ENCODE assay signal across 9 cellular contexts in the genomic region with DNA sequence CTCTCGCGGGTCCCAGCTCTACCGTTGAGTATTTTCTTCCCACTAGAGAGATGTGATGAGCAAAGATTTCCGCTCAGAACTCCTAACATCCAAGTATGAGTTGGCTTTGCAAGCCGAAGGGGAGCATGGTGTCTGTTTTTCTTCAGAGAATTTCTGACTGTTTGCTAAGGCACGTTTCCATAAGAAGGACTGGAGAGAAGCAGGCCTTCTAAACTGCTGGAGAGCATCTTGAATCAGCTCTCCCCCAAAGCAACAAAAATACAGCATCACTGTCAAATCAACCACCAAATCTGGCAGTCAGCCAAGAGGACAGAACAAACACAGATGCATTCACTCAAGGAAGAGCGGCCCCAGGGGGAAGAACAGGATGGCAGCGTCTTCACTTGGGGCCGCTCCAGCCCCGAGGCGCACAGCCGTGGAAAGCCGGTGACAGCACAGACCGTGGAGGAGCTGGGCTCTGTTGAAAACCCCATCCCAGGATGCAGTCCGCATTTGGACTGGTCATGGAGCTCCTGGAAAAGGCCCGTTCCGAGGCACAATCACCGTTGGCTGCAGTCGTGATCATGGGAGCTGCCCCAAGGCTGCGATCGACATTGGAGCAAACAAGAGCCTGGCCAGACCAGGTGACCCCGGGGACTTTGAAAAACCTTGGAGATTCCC.
DNase-seq lines count a peak whose midpoint lies in the region; ATAC-seq and TF ChIP-seq lines count a peak whose summit lies in the region.
"Had no signal": no experiment of that assay in that cellular context is flagged by ENCODE, and none has a peak within 500 bp of the region (broad histone marks: within the 10 kb centered on the region; RNA-seq: fewer than 3 reads in every experiment).

No MANE protein-coding gene starts in this region.

- CTCF ChIA-PET in AG04450 (lab: Charles Lee): no interaction called here

- no peak overlapping the region for H3K4me3 ChIP-seq in AG04450 (ENCODE audit: low read depth, low read length)

- peaks cover 37% of the 10 kb centered on the region for H3K9me3 ChIP-seq in AG04450 (ENCODE audit: control insufficient read depth, insufficient read depth, low read length)

- intact Hi-C loops in activated T-helper 1 cell treated with anti-CD3 and anti-CD28 coated beads, Interleukin-12 subunit alpha, Interleukin-12 subunit beta, Interleukin-2, Interleukin-4 antibody, amounts not matched to agents 30 ng/mL and 10 ng/mL and 1 ng/mL, durations not matched to agents 14 hours and 24 hours and 36 hours (cut with micrococcal nuclease): no loop called here
- intact Hi-C loops in left colon (cut with DNase I, micrococcal nuclease): no loop called here

- no peak overlapping the region for H3K27ac ChIP-seq in AG04450 (ENCODE audit: low read depth, low read length)

- peak overlapping the region; percentile 23 for H3K27ac Mint-ChIP-seq in activated T-helper 1 cell treated with anti-CD3 and anti-CD28 coated beads, Interleukin-12 subunit alpha, Interleukin-12 subunit beta, Interleukin-2, Interleukin-4 antibody, amounts not matched to agents 30 ng/mL and 10 ng/mL and 1 ng/mL, durations not matched to agents 14 hours and 24 hours and 36 hours

- no peak for TF ChIP-seq CTCF in AG04450 (IDR thresholded peaks at IDR 0.05; ENCODE audit: low read depth, low read length)
- TF ChIP-seq CTCF in GM20000 (IDR thresholded peaks at IDR 0.05; ENCODE audit: extremely low read depth, missing control alignments): no peak

- H3K27me3 ChIP-seq in AG04450 (ENCODE audit: control insufficient read depth, insufficient read depth, low read length): peaks cover 6% of the 10 kb centered on the region

- no peak overlapping the region for H3K4me3 Mint-ChIP-seq in activated T-helper 1 cell treated with anti-CD3 and anti-CD28 coated beads, Interleukin-12 subunit alpha, Interleukin-12 subunit beta, Interleukin-2, Interleukin-4 antibody, amounts not matched to agents 30 ng/mL and 10 ng/mL and 1 ng/mL, durations not matched to agents 14 hours and 24 hours and 36 hours

- H3K36me3 Mint-ChIP-seq in activated T-helper 1 cell treated with anti-CD3 and anti-CD28 coated beads, Interleukin-12 subunit alpha, Interleukin-12 subunit beta, Interleukin-2, Interleukin-4 antibody, amounts not matched to agents 30 ng/mL and 10 ng/mL and 1 ng/mL, durations not matched to agents 14 hours and 24 hours and 36 hours (ENCODE audit: low read depth): peaks cover 56% of the 10 kb centered on the region

- POLR2A ChIA-PET in AG04450 (lab: Yijun Ruan, JAX): no interaction called here

- no peaks in the 10 kb centered on the region for H3K27me3 Mint-ChIP-seq in activated T-helper 1 cell treated with anti-CD3 and anti-CD28 coated beads, Interleukin-12 subunit alpha, Interleukin-12 subunit beta, Interleukin-2, Interleukin-4 antibody, amounts not matched to agents 30 ng/mL and 10 ng/mL and 1 ng/mL, durations not matched to agents 14 hours and 24 hours and 36 hours (ENCODE audit: insufficient read depth)

- peaks cover 3% of the 10 kb centered on the region for H3K4me1 Mint-ChIP-seq in activated T-helper 1 cell treated with anti-CD3 and anti-CD28 coated beads, Interleukin-12 subunit alpha, Interleukin-12 subunit beta, Interleukin-2, Interleukin-4 antibody, amounts not matched to agents 30 ng/mL and 10 ng/mL and 1 ng/mL, durations not matched to agents 14 hours and 24 hours and 36 hours (ENCODE audit: low read depth)

- peaks cover 51% of the 10 kb centered on the region for H3K9me3 Mint-ChIP-seq in activated T-helper 1 cell treated with anti-CD3 and anti-CD28 coated beads, Interleukin-12 subunit alpha, Interleukin-12 subunit beta, Interleukin-2, Interleukin-4 antibody, amounts not matched to agents 30 ng/mL and 10 ng/mL and 1 ng/mL, durations not matched to agents 14 hours and 24 hours and 36 hours

- peak; percentile 53 for ATAC-seq in GM21786 (IDR thresholded peaks at IDR 0.05; ENCODE audit: unreplicated experiment)
- no peak for ATAC-seq in left colon

- DNase-seq in AG04450 (ENCODE audit: low read depth, low spot score): peak; percentile 41
- DNase-seq in activated T-helper 1 cell treated with anti-CD3 and anti-CD28 coated beads, Interleukin-12 subunit alpha, Interleukin-12 subunit beta, Interleukin-2, Interleukin-4 antibody, amounts not matched to agents 30 ng/mL and 10 ng/mL and 1 ng/mL, durations not matched to agents 14 hours and 24 hours and 36 hours (ENCODE audit: low spot score): no peak
- DNase-seq in left colon: peak; percentile 34 to 50
- DNase-seq in GM20000 (ENCODE audit: low spot score): no peak
- DNase-seq in NCI-H82 treated with DMSO at 0.1 percent for 48 hours (lab: John Stamatoyannopoulos, UW; ENCODE audit: unreplicated experiment): no peak
- DNase-seq in NCI-H2081 treated with DMSO at 0.1 percent for 48 hours (lab: John Stamatoyannopoulos, UW): no peak
- DNase-seq in activated T-cell treated with anti-CD3 and anti-CD28 coated beads for 4 hours: no peak
- DNase-seq: GDM1 had no signal

Comparison
In these comparisons a context has a peak if more than half of its experiments do, and no peak if none do; other contexts are left out.
1. DNase-seq: peak in AG04450 (single experiment) and left colon (2 of 2); none in activated T-helper 1 cell treated with anti-CD3 and anti-CD28 coated beads, Interleukin-12 subunit alpha, Interleukin-12 subunit beta, Interleukin-2, Interleukin-4 antibody, amounts not matched to agents 30 ng/mL and 10 ng/mL and 1 ng/mL, durations not matched to agents 14 hours and 24 hours and 36 hours (single experiment), GM20000 (single experiment), NCI-H82 treated with DMSO at 0.1 percent for 48 hours (single experiment), NCI-H2081 treated with DMSO at 0.1 percent for 48 hours (single experiment) and activated T-cell treated with anti-CD3 and anti-CD28 coated beads for 4 hours (single experiment).